10 cellular contexts compared by ENCODE assay signal in genomic region chr10:14658331-14659122, GRCh38.
DNase-seq lines count a peak whose midpoint lies in the region; ATAC-seq, FAIRE-seq and TF ChIP-seq lines count a peak whose summit lies in the region.
"Had no signal": no experiment of that assay in that cellular context is flagged by ENCODE, and none has a peak within 500 bp of the region (broad histone marks: within the 10 kb centered on the region; RNA-seq: fewer than 3 reads in every experiment).

No MANE protein-coding gene starts in this region.

- peaks cover 6 to 23% of the 10 kb centered on the region in 2 donors for H3K4me1 ChIP-seq in adrenal gland (replicated peaks in 1 of 2)

- H3K4me3 Mint-ChIP-seq in central memory CD8-positive, alpha-beta T cell: peak overlapping the region; percentile 40

- H3K36me3 Mint-ChIP-seq in central memory CD8-positive, alpha-beta T cell (ENCODE audit: insufficient read depth): peaks cover 4% of the 10 kb centered on the region

- H3K27me3 Mint-ChIP-seq in central memory CD8-positive, alpha-beta T cell: no peaks in the 10 kb centered on the region

- no peaks in the 10 kb centered on the region for H3K36me3 ChIP-seq in adrenal gland (replicated peaks in 1 of 2)

- H3K4me3 ChIP-seq in skin epidermis: no peak overlapping the region
- no peak overlapping the region for H3K4me3 ChIP-seq in adrenal gland
- H3K4me3 ChIP-seq: lung had no signal

- FAIRE-seq in GM12892 (lab: Jason Lieb, UNC): peak; percentile 81

- intact Hi-C loops in adrenal gland (cut with DNase I): no loop called here

- 37 to 48% (median 44%) methylated on average over 7 of the region's 7 CpGs for WGBS in adrenal gland, 4 donors

- H3K4me1 Mint-ChIP-seq in central memory CD8-positive, alpha-beta T cell: peaks cover 54% of the 10 kb centered on the region

- no peak for TF ChIP-seq CTCF in adrenal gland (IDR thresholded peaks at IDR 0.05)

- peak overlapping the region; percentile 93 for H3K27ac Mint-ChIP-seq in central memory CD8-positive, alpha-beta T cell (ENCODE audit: low read depth)

- no peaks in the 10 kb centered on the region for H3K9me3 ChIP-seq in adrenal gland (replicated peaks in 1 of 3)

- TF ChIP-seq POLR2A in GM12892 (IDR thresholded peaks at IDR 0.05; ENCODE audit: low read depth, low read length) (no peak), adrenal gland (IDR thresholded peaks at IDR 0.05) (no peak)

- no peak for DNase-seq in GM12892 (ENCODE audit: insufficient read length)
- DNase-seq in NOMO-1 treated with DMSO at 0.1 percent for 48 hours (lab: John Stamatoyannopoulos, UW; ENCODE audit: unreplicated experiment): peak; percentile 45
- DNase-seq in central memory CD8-positive, alpha-beta T cell (ENCODE audit: low spot score in 2 of 2): no peak
- DNase-seq in adrenal gland: no peak
- no peak for DNase-seq in NCI-H1105 (lab: John Stamatoyannopoulos, UW)
- DNase-seq: activated CD8-positive, alpha-beta memory T cell treated with anti-CD3 and anti-CD28 coated beads, Interleukin-2, amount 50 U/mL, for 4 hours; NCI-H1048 had no signal

- H3K27ac ChIP-seq in skin epidermis (peak overlapping the region in 11 of 21 experiments; percentile 4 to 66 (median 35)), adrenal gland (peak overlapping the region in 1 of 5 donors; percentile 36)

- ATAC-seq in central memory CD8-positive, alpha-beta T cell (replicated peaks; ENCODE audit: extremely low read depth, poor library complexity, severe bottlenecking): no peak
- ATAC-seq in GM18520 (IDR thresholded peaks at IDR 0.05; ENCODE audit: unreplicated experiment): no peak

- H3K9me3 Mint-ChIP-seq in central memory CD8-positive, alpha-beta T cell: no peaks in the 10 kb centered on the region

- H3K27me3 ChIP-seq in adrenal gland: no peaks in the 10 kb centered on the region
